1 cellular context compared by ENCODE assay signal in genomic region chr7:105643857-105644256, GRCh38.
TF ChIP-seq lines count a peak whose summit lies in the region.

No MANE protein-coding gene starts in this region.

TF ChIP-seq in H1, 55 proteins besides CTCF, POLR2A, EP300 and RAD21:
- no peak for TF ChIP-seq CHD7 (IDR thresholded peaks at IDR 0.05; ENCODE audit: insufficient replicate concordance, low read length)
- TF ChIP-seq RBBP5 (IDR thresholded peaks at IDR 0.05; ENCODE audit: borderline replicate concordance, low read depth, low read length), result no peak
- no peak for TF ChIP-seq CREB1 (IDR thresholded peaks at IDR 0.05)
- no peak for TF ChIP-seq EZH2 (IDR thresholded peaks at IDR 0.05; ENCODE audit: low read depth, low read length, severe bottlenecking)
- no peak for TF ChIP-seq KDM4A (IDR thresholded peaks at IDR 0.05; ENCODE audit: low read depth, low read length, severe bottlenecking)
- TF ChIP-seq, protein P1, sequence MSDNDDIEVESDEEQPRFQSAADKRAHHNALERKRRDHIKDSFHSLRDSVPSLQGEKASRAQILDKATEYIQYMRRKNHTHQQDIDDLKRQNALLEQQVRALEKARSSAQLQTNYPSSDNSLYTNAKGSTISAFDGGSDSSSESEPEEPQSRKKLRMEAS (IDR thresholded peaks at IDR 0.05), result no peak
- no peak for TF ChIP-seq TBP (IDR thresholded peaks at IDR 0.05; ENCODE audit: low read depth, low read length)
- TF ChIP-seq SAP30 (IDR thresholded peaks at IDR 0.05; ENCODE audit: insufficient read depth, insufficient replicate concordance, low read length), result no peak
- TF ChIP-seq JUND (IDR thresholded peaks at IDR 0.05; ENCODE audit: low read length), result no peak
- no peak for TF ChIP-seq TAF1 (IDR thresholded peaks at IDR 0.05; ENCODE audit: low read depth, low read length)
- TF ChIP-seq SIRT6 (IDR thresholded peaks at IDR 0.05; ENCODE audit: low read length), result no peak
- no peak for TF ChIP-seq ZNF274 (IDR thresholded peaks at IDR 0.05; ENCODE audit: borderline replicate concordance, extremely low read depth, low read length)
- TF ChIP-seq JUN (IDR thresholded peaks at IDR 0.05; ENCODE audit: low read depth, low read length), result no peak
